Comparison of ENCODE assay signal across 1 cellular context in the genomic region with DNA sequence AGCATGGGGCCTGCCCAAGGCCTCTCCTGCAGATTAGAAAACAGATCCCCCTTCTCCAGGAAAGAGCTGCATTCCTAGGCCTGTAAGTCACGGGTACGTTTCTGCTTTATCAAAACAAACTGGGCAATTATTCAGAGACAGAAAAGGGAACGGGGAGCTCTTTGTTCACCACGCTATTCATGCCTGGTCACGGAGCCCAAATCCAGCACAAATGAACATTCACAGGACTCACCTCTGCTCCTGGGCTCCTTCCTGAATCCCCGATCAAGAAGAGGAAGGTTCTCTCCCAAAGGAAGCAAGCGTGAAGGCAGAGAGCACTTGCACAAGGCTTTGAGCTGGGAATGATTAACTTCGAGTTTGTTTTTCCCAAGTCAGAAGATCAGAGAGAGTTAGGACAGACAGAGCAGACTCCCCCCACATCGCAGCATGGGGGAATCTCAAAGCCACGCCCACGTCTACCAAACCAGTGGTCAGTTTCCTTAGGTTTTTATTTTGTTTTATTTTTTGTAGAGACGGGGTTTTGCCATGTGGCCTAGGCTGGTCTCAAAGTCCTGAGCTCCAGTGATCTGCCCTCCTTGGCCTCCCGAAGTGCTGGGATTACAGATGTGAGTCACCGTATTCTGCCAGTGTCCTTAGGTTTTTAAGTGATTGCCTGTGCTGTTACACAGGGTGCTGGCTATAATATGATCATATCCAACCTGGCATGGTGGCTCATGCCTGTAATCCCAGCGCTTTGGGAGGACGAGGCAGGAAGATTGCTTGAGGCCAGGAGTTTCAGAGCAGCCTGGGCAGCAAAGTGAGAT.
TF ChIP-seq lines count a peak whose summit lies in the region.

No MANE protein-coding gene starts in this region.

TF ChIP-seq in A549, 52 proteins besides CTCF, POLR2A, EP300 and RAD21 (continued from another document):
- peak; percentile 41; the same call in 1 of the 2 replicates for TF ChIP-seq PHF8 (IDR thresholded peaks at IDR 0.05; ENCODE audit: borderline replicate concordance, low read depth)
